In genomic region chr22:46769706-46770105, GRCh38 we compare ENCODE assay signal across 1 cellular context.
TF ChIP-seq lines count a peak whose summit lies in the region.

No MANE protein-coding gene starts in this region.

TF ChIP-seq in SK-N-SH, 30 proteins besides CTCF, POLR2A, EP300 and RAD21 (continued from another document):
- no peak for TF ChIP-seq PBX3 (IDR thresholded peaks at IDR 0.05)
- no peak for TF ChIP-seq FOXJ3 (CRISPR knock-in tag; IDR thresholded peaks at IDR 0.05)
TF ChIP-seq in SK-N-SH: peak in this region for 0.
